In genomic region chr2:197131558-197131855, GRCh38 we compare ENCODE assay signal across 8 cellular contexts.
A peak's percentile ranks its signal among the peaks of the same experiment; 100 is the strongest.
DNase-seq lines count a peak whose midpoint lies in the region; ATAC-seq and TF ChIP-seq lines count a peak whose summit lies in the region.
"Had no signal": no experiment of that assay in that cellular context is flagged by ENCODE, and none has a peak within 500 bp of the region (broad histone marks: within the 10 kb centered on the region; RNA-seq: fewer than 3 reads in every experiment).

No MANE protein-coding gene starts in this region.

- ATAC-seq in GM18870 (IDR thresholded peaks at IDR 0.05; ENCODE audit: unreplicated experiment) (peak; percentile 32), GM21619 (IDR thresholded peaks at IDR 0.05; ENCODE audit: unreplicated experiment) (peak; percentile 72), HG03442 (IDR thresholded peaks at IDR 0.05; ENCODE audit: unreplicated experiment) (peak; percentile 75), mucosa of descending colon (peak; percentile 61)

- TF ChIP-seq EP300 in esophagus muscularis mucosa (IDR thresholded peaks at IDR 0.05), result no peak

- H3K36me3 ChIP-seq in mucosa of descending colon (ENCODE audit: low read depth) (no peaks in the 10 kb centered on the region), esophagus muscularis mucosa (peaks cover 0 to 6% (median 0%) of the 10 kb centered on the region in 4 donors)

- WGBS in esophagus muscularis mucosa, result 84% methylated on average over 4 of the region's 4 CpGs

- H3K27ac ChIP-seq in esophagus muscularis mucosa (replicated peaks in 1 of 4), result peak overlapping the region in 1 of 4 donors; percentile 20

- DNase-seq in mucosa of descending colon, result no peak
- no peak for DNase-seq in NCI-H345 (lab: John Stamatoyannopoulos, UW)
- no peak for DNase-seq in esophagus muscularis mucosa (ENCODE audit: extremely low spot score)
- no peak for DNase-seq in amygdala (lab: John Stamatoyannopoulos, UW)
- DNase-seq: NCI-H1417 treated with DMSO at 0.1 percent for 48 hours had no signal

- H3K9me3 ChIP-seq in mucosa of descending colon (no peaks in the 10 kb centered on the region), esophagus muscularis mucosa (no peaks in the 10 kb centered on the region)

- no peak for TF ChIP-seq CTCF in mucosa of descending colon (IDR thresholded peaks at IDR 0.05)
- no peak for TF ChIP-seq CTCF in esophagus muscularis mucosa (IDR thresholded peaks at IDR 0.05)

- intact Hi-C loops in mucosa of descending colon (cut with DNase I, micrococcal nuclease) (no loop called here), esophagus muscularis mucosa (cut with DNase I) (no loop called here)

- H3K4me3 ChIP-seq in mucosa of descending colon, result no peak overlapping the region
- no peak overlapping the region for H3K4me3 ChIP-seq in esophagus muscularis mucosa

- no peaks in the 10 kb centered on the region for H3K27me3 ChIP-seq in esophagus muscularis mucosa

- H3K4me1 ChIP-seq in mucosa of descending colon (ENCODE audit: low read depth), result no peaks in the 10 kb centered on the region
- peaks cover 0 to 55% (median 34%) of the 10 kb centered on the region in 4 donors for H3K4me1 ChIP-seq in esophagus muscularis mucosa

- TF ChIP-seq POLR2A in esophagus muscularis mucosa (IDR thresholded peaks at IDR 0.05; ENCODE audit: low read depth), result no peak
